In the genomic region with DNA sequence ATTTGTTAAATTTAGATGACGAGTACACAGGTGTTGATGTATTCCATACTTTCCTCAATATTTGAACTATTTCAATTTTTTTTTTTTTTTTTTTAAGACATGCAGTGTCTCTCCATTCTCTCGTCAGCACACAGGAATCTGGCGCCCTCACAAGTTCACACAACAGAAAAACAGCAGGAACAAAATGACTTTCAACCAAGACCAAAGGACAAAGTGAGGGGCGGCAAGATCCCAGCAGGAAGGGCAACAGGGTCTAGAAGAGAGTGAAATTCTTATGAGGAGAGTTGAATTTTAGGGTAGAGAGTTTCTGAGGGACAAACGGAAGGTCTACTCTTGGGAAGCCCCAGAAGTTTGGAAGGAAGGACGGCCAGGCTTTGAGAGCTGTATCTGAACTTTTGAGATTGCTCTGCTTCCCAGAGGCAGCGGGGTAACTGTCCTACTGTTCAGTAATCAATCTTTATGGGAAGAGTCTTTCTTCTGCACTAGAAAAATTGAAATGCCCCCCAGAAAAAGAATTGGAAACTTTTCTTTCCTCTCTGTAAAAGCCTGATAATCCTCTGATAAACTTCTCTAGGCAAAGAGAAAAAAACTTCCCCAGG, we compare ENCODE assay signal across 1 cellular context.
TF ChIP-seq lines count a peak whose summit lies in the region.

No MANE protein-coding gene starts in this region.

TF ChIP-seq in Ishikawa, 13 proteins besides CTCF, POLR2A, EP300 and RAD21 (continued from another document):
- TF ChIP-seq, protein P1, sequence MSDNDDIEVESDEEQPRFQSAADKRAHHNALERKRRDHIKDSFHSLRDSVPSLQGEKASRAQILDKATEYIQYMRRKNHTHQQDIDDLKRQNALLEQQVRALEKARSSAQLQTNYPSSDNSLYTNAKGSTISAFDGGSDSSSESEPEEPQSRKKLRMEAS (IDR thresholded peaks at IDR 0.05) = no peak
- TF ChIP-seq NFIC (IDR thresholded peaks at IDR 0.05) (no peak), ZBTB7A (IDR thresholded peaks at IDR 0.05; ENCODE audit: low read depth) (no peak), TAF1 (IDR thresholded peaks at IDR 0.05; ENCODE audit: low read depth) (no peak), CEBPB (IDR thresholded peaks at IDR 0.05) (no peak)
TF ChIP-seq in Ishikawa: peak in this region for 0.
